20 cellular contexts compared by ENCODE assay signal in the genomic region with DNA sequence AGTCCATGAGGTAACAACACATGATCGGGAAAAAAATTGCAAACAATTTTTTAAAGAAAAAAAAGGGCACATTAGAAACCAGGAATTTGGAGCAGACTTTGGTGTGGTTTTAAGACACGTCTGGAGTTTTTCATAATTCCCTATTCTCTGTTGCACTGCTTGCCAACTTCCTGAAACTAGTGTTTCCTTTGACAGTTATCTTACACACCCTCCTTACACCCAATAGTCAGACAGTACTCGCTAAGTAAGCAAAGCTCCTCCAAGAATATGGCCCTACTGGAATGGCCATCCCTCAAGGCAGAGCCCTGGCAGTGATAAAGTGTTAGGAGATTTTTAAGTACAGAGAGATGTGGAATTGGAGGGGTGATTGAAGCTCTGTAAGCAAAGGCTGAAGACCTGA.
DNase-seq lines count a peak whose midpoint lies in the region; ATAC-seq and TF ChIP-seq lines count a peak whose summit lies in the region.
"Had no signal": no experiment of that assay in that cellular context is flagged by ENCODE, and none has a peak within 500 bp of the region (broad histone marks: within the 10 kb centered on the region; RNA-seq: fewer than 3 reads in every experiment).

No MANE protein-coding gene starts in this region.

- H3K9me3 Mint-ChIP-seq in glutamatergic neuron (ENCODE audit: unreplicated experiment): peaks cover 5% of the 10 kb centered on the region
- H3K9me3 Mint-ChIP-seq in activated T-helper 2 cell treated with anti-CD3 and anti-CD28 coated beads, Interferon-gamma antibody, Interleukin-2, Interleukin-4, amounts not matched to agents 10 μg/mL and 5 μg/mL and 100 μg/mL, durations not matched to agents 14 hours and 24 hours and 36 hours: peaks cover 28% of the 10 kb centered on the region

- DNase-seq in SKM-1 (lab: John Stamatoyannopoulos, UW; ENCODE audit: unreplicated experiment) (peak; percentile 58), SKM-1 treated with dmso at 0.1 percent for 144 hours (lab: John Stamatoyannopoulos, UW; ENCODE audit: unreplicated experiment) (no peak), mammary epithelial cell (no peak), lower lobe of right lung (no peak), tibial nerve (ENCODE audit: low spot score in 2 of 2) (no peak), glutamatergic neuron (no peak)
- DNase-seq in activated T-helper 2 cell treated with anti-CD3 and anti-CD28 coated beads, Interferon-gamma antibody, Interleukin-2, Interleukin-4, amounts not matched to agents 10 μg/mL and 5 μg/mL and 100 μg/mL, durations not matched to agents 14 hours and 24 hours and 36 hours (ENCODE audit: low spot score): no peak
- DNase-seq: activated CD4-positive, CD25-positive, alpha-beta regulatory T cell treated with anti-CD3 and anti-CD28 coated beads, Interleukin-2, amount 50 U/mL, for 72 hours; activated naive CD8-positive, alpha-beta T cell treated with anti-CD3 and anti-CD28 coated beads, Interleukin-2, amount 10 ng/mL, durations not matched to agents 7 days and 5 days; foreskin fibroblast; NCI-H1694 treated with DMSO at 0.1 percent for 48 hours; NCI-H226; NCI-H82; T-helper 9 cell had no signal

- no peak overlapping the region for H3K4me2 ChIP-seq in mammary epithelial cell (ENCODE audit: insufficient read depth, low read depth, low read length)
- H3K4me2 ChIP-seq: GM23338, neural progenitor cell had no signal

- peaks cover 20% of the 10 kb centered on the region for H3K36me3 Mint-ChIP-seq in glutamatergic neuron (ENCODE audit: unreplicated experiment)
- peaks cover 14% of the 10 kb centered on the region for H3K36me3 Mint-ChIP-seq in activated T-helper 2 cell treated with anti-CD3 and anti-CD28 coated beads, Interferon-gamma antibody, Interleukin-2, Interleukin-4, amounts not matched to agents 10 μg/mL and 5 μg/mL and 100 μg/mL, durations not matched to agents 14 hours and 24 hours and 36 hours (ENCODE audit: low read depth)

- peak in 1 of 2 donors; percentile 20 for TF ChIP-seq EP300 in tibial nerve (IDR thresholded peaks at IDR 0.05)

- CTCF ChIA-PET in mammary epithelial cell (lab: Charles Lee; ENCODE audit: low non-redundant PET): no interaction called here

- H3K79me2 ChIP-seq in mammary epithelial cell (ENCODE audit: insufficient read depth, low read length): no peaks in the 10 kb centered on the region

- peaks cover 5% of the 10 kb centered on the region for H3K4me1 Mint-ChIP-seq in glutamatergic neuron (ENCODE audit: low read depth, unreplicated experiment)
- H3K4me1 Mint-ChIP-seq in activated T-helper 2 cell treated with anti-CD3 and anti-CD28 coated beads, Interferon-gamma antibody, Interleukin-2, Interleukin-4, amounts not matched to agents 10 μg/mL and 5 μg/mL and 100 μg/mL, durations not matched to agents 14 hours and 24 hours and 36 hours (ENCODE audit: low read depth): peaks cover 3% of the 10 kb centered on the region
- H3K4me1 Mint-ChIP-seq: GM23338, neural progenitor cell had no signal

- H3K4me1 ChIP-seq in mammary epithelial cell (ENCODE audit: insufficient read depth, low read length): no peaks in the 10 kb centered on the region
- peaks cover 15% of the 10 kb centered on the region for H3K4me1 ChIP-seq in lower lobe of right lung
- peaks cover 0 to 28% (median 0%) of the 10 kb centered on the region in 4 donors for H3K4me1 ChIP-seq in tibial nerve
- H3K4me1 ChIP-seq: neural progenitor cell had no signal

- ATAC-seq in lower lobe of right lung: peak; percentile 32 to 78
- ATAC-seq in HG02588 (IDR thresholded peaks at IDR 0.05; ENCODE audit: unreplicated experiment): no peak
- ATAC-seq: GM23338 had no signal

- no peaks in the 10 kb centered on the region for H3K27me3 Mint-ChIP-seq in glutamatergic neuron (ENCODE audit: unreplicated experiment)
- peaks cover 26% of the 10 kb centered on the region for H3K27me3 Mint-ChIP-seq in activated T-helper 2 cell treated with anti-CD3 and anti-CD28 coated beads, Interferon-gamma antibody, Interleukin-2, Interleukin-4, amounts not matched to agents 10 μg/mL and 5 μg/mL and 100 μg/mL, durations not matched to agents 14 hours and 24 hours and 36 hours (ENCODE audit: low read depth)
- H3K27me3 Mint-ChIP-seq: stimulated activated naive CD8-positive, alpha-beta T cell treated with anti-CD3 and anti-CD28 coated beads, Interleukin-15, Interleukin-2, amounts not matched to agents 100 ng/mL and 50 ng/mL, for 24 hours had no signal

- no peak overlapping the region for H3K27ac Mint-ChIP-seq in glutamatergic neuron (ENCODE audit: unreplicated experiment)
- no peak overlapping the region for H3K27ac Mint-ChIP-seq in activated T-helper 2 cell treated with anti-CD3 and anti-CD28 coated beads, Interferon-gamma antibody, Interleukin-2, Interleukin-4, amounts not matched to agents 10 μg/mL and 5 μg/mL and 100 μg/mL, durations not matched to agents 14 hours and 24 hours and 36 hours
- H3K27ac Mint-ChIP-seq: activated naive CD8-positive, alpha-beta T cell treated with anti-CD3 and anti-CD28 coated beads, Interleukin-2, amount 10 ng/mL, durations not matched to agents 7 days and 5 days; activated T-helper 1 cell treated with anti-CD3 and anti-CD28 coated beads, Interleukin-12 subunit alpha, Interleukin-12 subunit beta, Interleukin-2, Interleukin-4 antibody, amounts not matched to agents 30 ng/mL and 10 ng/mL and 1 ng/mL, durations not matched to agents 14 hours and 24 hours and 36 hours; GM23338; neural progenitor cell; stimulated activated naive CD8-positive, alpha-beta T cell treated with anti-CD3 and anti-CD28 coated beads, Interleukin-15, Interleukin-2, amounts not matched to agents 100 ng/mL and 50 ng/mL, for 24 hours had no signal

- TF ChIP-seq POLR2A in tibial nerve (IDR thresholded peaks at IDR 0.05): no peak

- H3K36me3 ChIP-seq in mammary epithelial cell (ENCODE audit: insufficient read depth, low read length) (no peaks in the 10 kb centered on the region), lower lobe of right lung (no peaks in the 10 kb centered on the region), tibial nerve (no peaks in the 10 kb centered on the region)
- H3K36me3 ChIP-seq: neural progenitor cell had no signal

- in situ Hi-C loops in mammary epithelial cell (cut with MboI; ENCODE audit: low sequenced_read_pairs in 2 of 2): no loop called here

- H3K4me3 Mint-ChIP-seq in glutamatergic neuron (ENCODE audit: unreplicated experiment): no peak overlapping the region
- no peak overlapping the region for H3K4me3 Mint-ChIP-seq in activated T-helper 2 cell treated with anti-CD3 and anti-CD28 coated beads, Interferon-gamma antibody, Interleukin-2, Interleukin-4, amounts not matched to agents 10 μg/mL and 5 μg/mL and 100 μg/mL, durations not matched to agents 14 hours and 24 hours and 36 hours (ENCODE audit: low read depth)
- H3K4me3 Mint-ChIP-seq: activated naive CD8-positive, alpha-beta T cell treated with anti-CD3 and anti-CD28 coated beads, Interleukin-2, amount 10 ng/mL, durations not matched to agents 7 days and 5 days; activated T-helper 1 cell treated with anti-CD3 and anti-CD28 coated beads, Interleukin-12 subunit alpha, Interleukin-12 subunit beta, Interleukin-2, Interleukin-4 antibody, amounts not matched to agents 30 ng/mL and 10 ng/mL and 1 ng/mL, durations not matched to agents 14 hours and 24 hours and 36 hours; GM23338; neural progenitor cell; stimulated activated naive CD8-positive, alpha-beta T cell treated with anti-CD3 and anti-CD28 coated beads, Interleukin-15, Interleukin-2, amounts not matched to agents 100 ng/mL and 50 ng/mL, for 24 hours had no signal

- 54% methylated on average over 3 of the region's 3 CpGs for WGBS in mammary epithelial cell (ENCODE audit: low coverage, missing lambda C conversion rate)
- 57 to 60% methylated on average over 3 of the region's 3 CpGs for WGBS in tibial nerve, 2 donors

- H3K4me3 ChIP-seq in mammary epithelial cell (replicated peaks in 1 of 3; ENCODE audit: insufficient read depth in 1 of 3, low read depth in 2 of 3, low read length in 3 of 3): no peak overlapping the region
- H3K4me3 ChIP-seq in lower lobe of right lung: no peak overlapping the region
- H3K4me3 ChIP-seq in tibial nerve: no peak overlapping the region
- H3K4me3 ChIP-seq: GM23338, neural progenitor cell, SK-N-MC had no signal

- dilution Hi-C loops in mammary epithelial cell (cut with HindIII; ENCODE audit: low sequenced_read_pairs): no loop called here

- H3K27ac ChIP-seq in mammary epithelial cell (ENCODE audit: insufficient read depth, low read depth, low read length) (no peak overlapping the region), lower lobe of right lung (no peak overlapping the region), tibial nerve (peak overlapping the region in 3 of 4 donors; percentile 12 to 56 (median 26))
- H3K27ac ChIP-seq: neural progenitor cell, SK-N-MC had no signal

- BruUV-seq in mammary epithelial cell (replicated peaks; lab: Mats Ljungman, UMichigan): no TSS peak

- no peak for TF ChIP-seq CTCF in mammary epithelial cell (conservative IDR thresholded peaks at IDR 0.05 in 1 of 2, IDR thresholded peaks at IDR 0.05 in 1 of 2; ENCODE audit: extremely low read depth in 1 of 2, insufficient read depth in 1 of 2, low read depth in 1 of 2, low read length in 2 of 2)
- TF ChIP-seq CTCF in lower lobe of right lung (IDR thresholded peaks at IDR 0.05): no peak
- no peak for TF ChIP-seq CTCF in tibial nerve (IDR thresholded peaks at IDR 0.05)
- TF ChIP-seq CTCF in glutamatergic neuron (IDR thresholded peaks at IDR 0.05; ENCODE audit: partially characterized antibody, unreplicated experiment): no peak

- no peaks in the 10 kb centered on the region for H4K20me1 ChIP-seq in mammary epithelial cell (ENCODE audit: insufficient read depth, low read length)

- intact Hi-C loops in mammary epithelial cell (cut with micrococcal nuclease) (no loop called here), lower lobe of right lung (cut with DNase I) (no loop called here)
- intact Hi-C loops in activated T-helper 2 cell treated with anti-CD3 and anti-CD28 coated beads, Interferon-gamma antibody, Interleukin-2, Interleukin-4, amounts not matched to agents 10 μg/mL and 5 μg/mL and 100 μg/mL, durations not matched to agents 14 hours and 24 hours and 36 hours (cut with micrococcal nuclease): no loop called here

- H3K9ac ChIP-seq in mammary epithelial cell (ENCODE audit: insufficient read depth, low read length): no peak overlapping the region
- H3K9ac ChIP-seq: neural progenitor cell had no signal

- H3K27me3 ChIP-seq in mammary epithelial cell (ENCODE audit: insufficient read depth, low read length): no peaks in the 10 kb centered on the region
- no peaks in the 10 kb centered on the region for H3K27me3 ChIP-seq in lower lobe of right lung (ENCODE audit: low read depth)
- H3K27me3 ChIP-seq in tibial nerve: no peaks in the 10 kb centered on the region
- H3K27me3 ChIP-seq: neural progenitor cell had no signal

- H3K9me3 ChIP-seq in mammary epithelial cell (replicated peaks; ENCODE audit: insufficient read depth, low read length): peaks cover 4% of the 10 kb centered on the region
- peaks cover under 1% of the 10 kb centered on the region for H3K9me3 ChIP-seq in lower lobe of right lung
- H3K9me3 ChIP-seq in tibial nerve: peaks cover 0 to 15% (median 0%) of the 10 kb centered on the region in 4 donors

- peak overlapping the region; percentile 4 for H2AFZ ChIP-seq in mammary epithelial cell (ENCODE audit: low read depth, low read length)
- H2AFZ ChIP-seq: GM23338, neural progenitor cell had no signal

Comparison
In these comparisons a context has a peak if more than half of its experiments do, and no peak if none do; other contexts are left out.
1. H3K27ac ChIP-seq: peak in tibial nerve (3 of 4); none in mammary epithelial cell (single experiment) and lower lobe of right lung (single experiment).